In the genomic region with DNA sequence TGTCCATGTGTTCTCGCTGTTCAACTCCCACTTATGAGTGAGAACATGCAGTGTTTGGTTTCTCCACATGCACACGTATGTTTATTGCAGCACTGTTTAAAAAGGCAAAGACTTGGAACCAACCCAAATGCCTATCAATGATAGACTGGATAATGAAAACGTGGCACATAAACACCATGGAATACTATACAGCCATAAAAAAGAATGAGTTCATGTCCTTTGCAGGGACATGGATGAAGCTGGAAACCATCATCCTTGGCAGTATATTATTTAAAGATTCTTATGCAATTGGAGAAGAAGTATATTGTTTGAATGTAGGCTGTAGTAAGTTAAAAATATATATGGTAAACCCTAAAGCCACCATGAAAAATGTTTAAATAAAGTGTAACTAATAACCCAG, we compare ENCODE assay signal across 35 cellular contexts. TPM values are rescaled to one million over a fixed set of nuclear protein-coding genes. Genes with fewer than 3 reads are reported as not detected.
"Had no signal": no experiment of that assay in that cellular context is flagged by ENCODE, and none has a peak within 500 bp of the region (broad histone marks: within the 10 kb centered on the region; RNA-seq: fewer than 3 reads in every experiment).

No MANE protein-coding gene starts in this region.

- H3K36me3 ChIP-seq: MG63 had no signal

- DNase-seq: Karpas-422, Kasumi-1, MG63, MM.1S, MV-4-11, NCI-H1048, NCI-H1092, NCI-H1092 treated with DMSO at 0.1 percent for 48 hours, NCI-H1105, NCI-H1105 treated with DMSO at 0.1 percent for 48 hours, NCI-H1417, NCI-H1417 treated with DMSO at 0.1 percent for 48 hours, NCI-H1436, NCI-H1436 treated with DMSO at 0.1 percent for 48 hours, NCI-H146, NCI-H1694, NCI-H1694 treated with DMSO at 0.1 percent for 48 hours, NCI-H187, NCI-H187 treated with DMSO at 0.1 percent for 48 hours, NCI-H1930, NCI-H2029, NCI-H2029 treated with DMSO at 0.1 percent for 48 hours, NCI-H2081, NCI-H2081 treated with DMSO at 0.1 percent for 48 hours, NCI-H2107, NCI-H2171, NCI-H2171 treated with DMSO at 0.1 percent for 48 hours, NCI-H2227 treated with DMSO at 0.1 percent for 48 hours, NCI-H226, NCI-H345, NCI-H446, NCI-H446 treated with DMSO at 0.1 percent for 48 hours, NCI-H510A, NCI-H510A treated with DMSO at 0.1 percent for 48 hours had no signal

- H3K27me3 ChIP-seq: MG63 had no signal

- H3K4me3 ChIP-seq: MG63 had no signal

RNA-seq across cellular contexts. Expression of gene CACNB2, which starts 7.2 kb away (rescaled TPM):
- total RNA-seq: LHCN-M2 had no signal
